33 cellular contexts compared by ENCODE assay signal in genomic region chr3:17833786-17834559, GRCh38.
DNase-seq lines count a peak whose midpoint lies in the region; ATAC-seq and TF ChIP-seq lines count a peak whose summit lies in the region.
"Had no signal": no experiment of that assay in that cellular context is flagged by ENCODE, and none has a peak within 500 bp of the region (broad histone marks: within the 10 kb centered on the region; RNA-seq: fewer than 3 reads in every experiment).

No MANE protein-coding gene starts in this region.

- no peaks in the 10 kb centered on the region for H3K4me1 Mint-ChIP-seq in activated T-cell treated with anti-CD3 and anti-CD28 coated beads, Interleukin-2, amount 50 U/mL, for 4 hours (ENCODE audit: low read depth)
- H3K4me1 Mint-ChIP-seq: activated naive CD8-positive, alpha-beta T cell treated with anti-CD3 and anti-CD28 coated beads, Interleukin-2, amount 10 ng/mL, durations not matched to agents 7 days and 5 days; naive thymus-derived CD4-positive, alpha-beta T cell had no signal

- H3K4me3 ChIP-seq in PC-3 (ENCODE audit: low read length) (no peak overlapping the region), body of pancreas (no peak overlapping the region)
- H3K4me3 ChIP-seq: coronary artery, Peyer's patch, sigmoid colon had no signal

- H3K36me3 ChIP-seq in PC-3 (ENCODE audit: low read depth, low read length) = no peaks in the 10 kb centered on the region
- H3K36me3 ChIP-seq in body of pancreas (replicated peaks in 1 of 2; ENCODE audit: insufficient read depth in 1 of 2, low read depth in 2 of 2) = no peaks in the 10 kb centered on the region
- H3K36me3 ChIP-seq: neutrophil, Peyer's patch, sigmoid colon, WERI-Rb-1 had no signal

- no peak overlapping the region for H3K4me2 ChIP-seq in PC-3 (ENCODE audit: low read length)

- no peaks in the 10 kb centered on the region for H3F3A ChIP-seq in PC-3 (ENCODE audit: low read length, unreplicated experiment)

- 91 to 93% methylated on average over 5 of the region's 5 CpGs for WGBS in body of pancreas, 2 donors

- no TSS peak for BruUV-seq in PC-3 (replicated peaks; lab: Mats Ljungman, UMichigan)

- H3K4me1 ChIP-seq in PC-3 (ENCODE audit: insufficient read depth, low read length) = peaks cover 32% of the 10 kb centered on the region
- no peaks in the 10 kb centered on the region for H3K4me1 ChIP-seq in body of pancreas
- H3K4me1 ChIP-seq: Caco-2, Peyer's patch, sigmoid colon had no signal

- no peaks in the 10 kb centered on the region for H3K9me2 ChIP-seq in PC-3 (replicated peaks; ENCODE audit: low read length)

- H3K79me2 ChIP-seq in PC-3 (ENCODE audit: low read length) = no peaks in the 10 kb centered on the region

- CTCF ChIA-PET in PC-3 (lab: Charles Lee) = interaction anchor here (0.5 kb wide), 1 partner anchor 100 kb away, joined by 6 read pairs; no protein-coding TSS in a partner anchor

- H3K27ac ChIP-seq in PC-3 (ENCODE audit: low read length) (no peak overlapping the region), epithelial cell of prostate (peak overlapping the region; percentile 38), body of pancreas (no peak overlapping the region)
- H3K27ac ChIP-seq: coronary artery, neutrophil, Peyer's patch, sigmoid colon, WERI-Rb-1 had no signal

- no peaks in the 10 kb centered on the region for H4K20me1 ChIP-seq in PC-3 (ENCODE audit: low read length)

- no peak for TF ChIP-seq POLR2A in body of pancreas (IDR thresholded peaks at IDR 0.05)

- H3K27me3 Mint-ChIP-seq in activated T-cell treated with anti-CD3 and anti-CD28 coated beads, Interleukin-2, amount 50 U/mL, for 4 hours (ENCODE audit: low read depth) = peaks cover 4% of the 10 kb centered on the region
- H3K27me3 Mint-ChIP-seq: progenitor cell of endocrine pancreas, type B pancreatic cell had no signal

- POLR2A ChIA-PET in PC-3 (lab: Charles Lee; ENCODE audit: unreplicated experiment) = interaction anchor here (0.6 kb wide), 1 partner anchor 91 kb away, joined by 3 read pairs; no protein-coding TSS in a partner anchor

- TF ChIP-seq CTCF in PC-3 (conservative IDR thresholded peaks at IDR 0.05; ENCODE audit: low read depth, low read length) = no peak
- TF ChIP-seq CTCF in body of pancreas (IDR thresholded peaks at IDR 0.05) = no peak

- H2AFZ ChIP-seq in PC-3 (ENCODE audit: low read length) = no peak overlapping the region

- H3K9me3 ChIP-seq in PC-3 (ENCODE audit: low read length) (no peaks in the 10 kb centered on the region), body of pancreas (no peaks in the 10 kb centered on the region)
- H3K9me3 ChIP-seq: Caco-2, neutrophil, Peyer's patch, sigmoid colon had no signal

- intact Hi-C loops in PC-3 (cut with micrococcal nuclease) = no loop called here
- intact Hi-C loops in body of pancreas (cut with DNase I) = no loop called here

- ATAC-seq in PC-3 (peak; percentile 80), body of pancreas (no peak)
- ATAC-seq in activated T-cell treated with anti-CD3 and anti-CD28 coated beads, Interleukin-2, amount 50 U/mL, for 4 hours = no peak
- ATAC-seq: naive thymus-derived CD4-positive, alpha-beta T cell had no signal

- H3K27me3 ChIP-seq in PC-3 (ENCODE audit: low read length) (no peaks in the 10 kb centered on the region), body of pancreas (no peaks in the 10 kb centered on the region)
- H3K27me3 ChIP-seq: neutrophil, Peyer's patch, sigmoid colon had no signal

- no peaks in the 10 kb centered on the region for H3K9me3 Mint-ChIP-seq in activated T-cell treated with anti-CD3 and anti-CD28 coated beads, Interleukin-2, amount 50 U/mL, for 4 hours
- H3K9me3 Mint-ChIP-seq: activated naive CD8-positive, alpha-beta T cell treated with anti-CD3 and anti-CD28 coated beads, Interleukin-2, amount 10 ng/mL, durations not matched to agents 7 days and 5 days; naive thymus-derived CD4-positive, alpha-beta T cell; type B pancreatic cell had no signal

- no peaks in the 10 kb centered on the region for H3K36me3 Mint-ChIP-seq in activated T-cell treated with anti-CD3 and anti-CD28 coated beads, Interleukin-2, amount 50 U/mL, for 4 hours (ENCODE audit: insufficient read depth)
- H3K36me3 Mint-ChIP-seq: activated naive CD8-positive, alpha-beta T cell treated with anti-CD3 and anti-CD28 coated beads, Interleukin-2, amount 10 ng/mL, durations not matched to agents 7 days and 5 days; CD14-positive monocyte; naive thymus-derived CD4-positive, alpha-beta T cell; type B pancreatic cell had no signal

- peak; percentile 4 for DNase-seq in HPDE6-E6E7 (ENCODE audit: extremely low spot score)
- peak; percentile 77 for DNase-seq in PC-3
- peak; percentile 16 for DNase-seq in epithelial cell of prostate (ENCODE audit: low read depth, low spot score)
- DNase-seq in renal cortical epithelial cell (ENCODE audit: low read depth) = peak; percentile 74
- DNase-seq in body of pancreas = no peak
- DNase-seq in pons (ENCODE audit: low spot score) = no peak
- no peak for DNase-seq in activated T-cell treated with anti-CD3 and anti-CD28 coated beads, Interleukin-2, amount 50 U/mL, for 4 hours
- DNase-seq: activated CD4-positive, alpha-beta T cell treated with anti-CD3 and anti-CD28 coated beads for 48 hours; activated effector memory CD4-positive, alpha-beta T cell treated with anti-CD3 and anti-CD28 coated beads, Interleukin-2, amount 50 U/mL, for 16 hours; activated naive CD8-positive, alpha-beta T cell treated with anti-CD3 and anti-CD28 coated beads, Interleukin-2, amount 10 ng/mL, durations not matched to agents 7 days and 5 days; activated T-cell treated with anti-CD3 and anti-CD28 coated beads, Interleukin-2, amount 50 U/mL, for 1 hour; aorta; Caco-2; caudate nucleus; DMS79 treated with DMSO at 0.1 percent for 48 hours; effector memory CD4-positive, alpha-beta T cell; erythroblast; GF-D8; naive thymus-derived CD4-positive, alpha-beta T cell; NCI-H1436; NCI-H2081 treated with DMSO at 0.1 percent for 48 hours; NCI-H345; Peyer's patch; SIG-M5; sigmoid colon; stimulated activated CD4-positive, alpha-beta T cell treated with anti-CD3 and anti-CD28 coated beads, Interleukin-4, amount 100 ng/mL, for 24 hours; T-helper 9 cell had no signal

- H3K4me3 Mint-ChIP-seq in activated T-cell treated with anti-CD3 and anti-CD28 coated beads, Interleukin-2, amount 50 U/mL, for 4 hours = no peak overlapping the region
- H3K4me3 Mint-ChIP-seq: activated naive CD8-positive, alpha-beta T cell treated with anti-CD3 and anti-CD28 coated beads, Interleukin-2, amount 10 ng/mL, durations not matched to agents 7 days and 5 days; naive thymus-derived CD4-positive, alpha-beta T cell; type B pancreatic cell had no signal

- H3K9ac ChIP-seq in PC-3 (ENCODE audit: low read length) = no peak overlapping the region

Comparison
In these comparisons a context has a peak if more than half of its experiments do, and no peak if none do; other contexts are left out.
1. DNase-seq: peak in HPDE6-E6E7 (single experiment), PC-3 (single experiment), epithelial cell of prostate (single experiment) and renal cortical epithelial cell (single experiment); none in body of pancreas (0 of 4), pons (single experiment) and activated T-cell treated with anti-CD3 and anti-CD28 coated beads, Interleukin-2, amount 50 U/mL, for 4 hours (single experiment).